Comparison of ENCODE assay signal across 10 cellular contexts in the genomic region with DNA sequence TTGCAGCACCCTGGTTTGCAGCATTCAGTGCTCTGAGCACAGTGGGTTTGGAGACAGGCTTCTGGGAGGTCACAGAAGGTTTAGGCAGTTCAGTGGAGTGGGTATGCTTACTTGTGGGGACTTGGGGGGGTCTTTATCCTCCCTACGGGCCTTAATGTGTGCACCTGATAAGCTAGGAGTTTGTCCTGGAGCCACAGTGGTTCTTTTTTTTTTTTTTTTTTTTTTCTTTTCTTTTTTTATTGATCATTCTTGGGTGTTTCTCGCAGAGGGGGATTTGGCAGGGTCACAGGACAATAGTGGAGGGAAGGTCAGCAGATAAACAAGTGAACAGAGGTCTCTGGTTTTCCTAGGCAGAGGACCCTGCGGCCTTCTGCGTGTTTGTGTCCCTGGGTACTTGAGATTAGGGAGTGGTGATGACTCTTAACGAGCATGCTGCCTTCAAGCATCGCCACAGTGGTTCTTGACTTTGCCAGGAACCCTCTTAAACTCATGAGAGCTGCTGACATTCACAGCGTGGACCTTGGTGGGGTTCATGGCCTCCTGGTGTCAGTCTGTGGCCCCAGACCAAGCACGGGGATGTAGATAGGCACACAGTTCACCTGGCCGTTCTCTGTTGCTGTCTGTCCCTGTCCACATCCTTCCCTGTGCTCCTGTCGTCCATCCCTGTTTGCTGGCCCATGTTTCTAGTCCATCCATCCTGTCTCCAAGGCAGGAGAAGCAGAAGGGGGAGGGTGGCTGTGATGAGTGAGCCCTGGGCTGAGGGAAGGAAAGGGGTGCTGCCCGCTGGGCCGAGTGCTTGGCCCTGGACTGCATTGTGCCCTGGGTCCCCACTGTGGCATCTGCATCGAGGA. TPM values are rescaled to one million over a fixed set of nuclear protein-coding genes. Genes with fewer than 3 reads are reported as not detected.
DNase-seq lines count a peak whose midpoint lies in the region; ATAC-seq and TF ChIP-seq lines count a peak whose summit lies in the region.
"Had no signal": no experiment of that assay in that cellular context is flagged by ENCODE, and none has a peak within 500 bp of the region (broad histone marks: within the 10 kb centered on the region; RNA-seq: fewer than 3 reads in every experiment).

No MANE protein-coding gene starts in this region.

- H3K4me1 Mint-ChIP-seq in activated B cell treated with CpG ODN at 0.5 μM for 24 hours, result peaks cover 89% of the 10 kb centered on the region

- WGBS in gastroesophageal sphincter (ENCODE audit: low coverage in 1 of 2), 2 donors, result 25% methylated on average over 6 of the region's 13 CpGs; no CpG with 5 or more reads in 1 of the 2 donors

- peaks cover 72% of the 10 kb centered on the region for H3K36me3 Mint-ChIP-seq in activated B cell treated with CpG ODN at 0.5 μM for 24 hours (ENCODE audit: low read depth)

- H3K9me3 Mint-ChIP-seq in activated B cell treated with CpG ODN at 0.5 μM for 24 hours, result no peaks in the 10 kb centered on the region

- H3K4me3 Mint-ChIP-seq in activated B cell treated with CpG ODN at 0.5 μM for 24 hours, result peak overlapping the region; percentile 72

- H3K4me1 ChIP-seq in gastroesophageal sphincter, result peaks cover 16 to 81% (median 67%) of the 10 kb centered on the region in 3 donors

- peaks cover 0 to 12% of the 10 kb centered on the region in 2 donors for H3K36me3 ChIP-seq in gastroesophageal sphincter

- TF ChIP-seq POLR2A in gastroesophageal sphincter (IDR thresholded peaks at IDR 0.05), result no peak

- H3K27me3 Mint-ChIP-seq in activated B cell treated with CpG ODN at 0.5 μM for 24 hours, result no peaks in the 10 kb centered on the region

- no peak for TF ChIP-seq EP300 in gastroesophageal sphincter (IDR thresholded peaks at IDR 0.05)

- no peak for ATAC-seq in activated B cell treated with CpG ODN at 0.5 μM for 24 hours (ENCODE audit: low read depth)
- ATAC-seq in gastroesophageal sphincter, result no peak
- ATAC-seq in GM21423 (IDR thresholded peaks at IDR 0.05; ENCODE audit: unreplicated experiment), result no peak
- ATAC-seq in HG02571 (IDR thresholded peaks at IDR 0.05; ENCODE audit: unreplicated experiment), result no peak

- H3K27me3 ChIP-seq in gastroesophageal sphincter, result no peaks in the 10 kb centered on the region

- H3K9me3 ChIP-seq in gastroesophageal sphincter, result no peaks in the 10 kb centered on the region

- TF ChIP-seq CTCF in GM12865 (IDR thresholded peaks at IDR 0.05; ENCODE audit: insufficient read depth, low read depth, low read length, missing control alignments), result no peak
- TF ChIP-seq CTCF in activated B cell treated with CpG ODN at 0.5 μM for 24 hours (IDR thresholded peaks at IDR 0.05), result no peak
- no peak for TF ChIP-seq CTCF in gastroesophageal sphincter (IDR thresholded peaks at IDR 0.05)

- peak overlapping the region; percentile 21 to 99 (median 96) for H3K27ac ChIP-seq in gastroesophageal sphincter
- peak overlapping the region in 18 of 21 experiments; percentile 34 to 99 (median 92) for H3K27ac ChIP-seq in skin epidermis

- DNase-seq in GM12865 (ENCODE audit: low read depth) (no peak), activated B cell treated with CpG ODN at 0.5 μM for 24 hours (no peak), RPMI8226 (no peak), NCI-H510A treated with DMSO at 0.1 percent for 48 hours (lab: John Stamatoyannopoulos, UW) (no peak)
- DNase-seq: cerebellar nuclear complex, NCI-H345 had no signal

- peak overlapping the region; percentile 34 for H3K4me3 ChIP-seq in GM12865 (ENCODE audit: low read depth, low read length)
- H3K4me3 ChIP-seq in gastroesophageal sphincter, result peak overlapping the region in 1 of 2 donors; percentile 97
- peak overlapping the region in 2 of 7 experiments; percentile 73 to 93 for H3K4me3 ChIP-seq in skin epidermis

- peak overlapping the region; percentile 92 for H3K27ac Mint-ChIP-seq in activated B cell treated with CpG ODN at 0.5 μM for 24 hours

- POLR2A ChIA-PET in activated B cell treated with CpG ODN at 0.5 μM for 24 hours (lab: Charles Lee), result interaction anchor here (0.6 to 9.6 kb wide), 6 partner anchors 9 to 111 kb away, joined by 3 to 287 read pairs (median 6); partner anchors contain the start of genes ACTMAP, MIA, NUMBL and RAB4B

- intact Hi-C loops in activated B cell treated with CpG ODN at 0.5 μM for 24 hours (cut with micrococcal nuclease), result no loop called here

- CTCF ChIA-PET in activated B cell treated with CpG ODN at 0.5 μM for 24 hours (lab: Charles Lee), result no interaction called here

RNA-seq across cellular contexts. Expression of gene EGLN2, which starts 2.7 kb away (rescaled TPM):
- total RNA-seq in activated B cell treated with CpG ODN at 0.5 μM for 24 hours (136 and 147 TPM in 2 replicates), gastroesophageal sphincter (100 to 1,000 TPM in 3 of 4 donors, 10 to 100 TPM in 1; 99.1 to 115 (median 107) TPM)

RNA-seq across cellular contexts. Expression of gene RAB4B, which starts 23.6 kb away (rescaled TPM):
- total RNA-seq in activated B cell treated with CpG ODN at 0.5 μM for 24 hours (90.6 and 98.1 TPM in 2 replicates), gastroesophageal sphincter (10 to 100 TPM; 18.7 to 27.5 (median 20.9) TPM)

RNA-seq across cellular contexts. Expression of gene MIA, which starts 26.4 kb away (rescaled TPM):
- total RNA-seq in activated B cell treated with CpG ODN at 0.5 μM for 24 hours (1.1 and 1.4 TPM in 2 replicates), gastroesophageal sphincter (1 to 10 TPM in 3 of 4 donors, not detected in 1; 1.4 to 9.2 (median 3.1) TPM)

RNA-seq across cellular contexts. Expression of gene CYP2A6, which starts 48.6 kb away (rescaled TPM):
- total RNA-seq in activated B cell treated with CpG ODN at 0.5 μM for 24 hours (not detected in 2 replicates), gastroesophageal sphincter (not detected)

RNA-seq across cellular contexts. Expression of gene SNRPA, which starts 50.7 kb away (rescaled TPM):
- 138 TPM in 2 replicates for total RNA-seq in activated B cell treated with CpG ODN at 0.5 μM for 24 hours
- 10 to 100 TPM; 24.5 to 56.0 (median 48.2) TPM for total RNA-seq in gastroesophageal sphincter
